Comparison of ENCODE assay signal across 18 cellular contexts in the genomic region with DNA sequence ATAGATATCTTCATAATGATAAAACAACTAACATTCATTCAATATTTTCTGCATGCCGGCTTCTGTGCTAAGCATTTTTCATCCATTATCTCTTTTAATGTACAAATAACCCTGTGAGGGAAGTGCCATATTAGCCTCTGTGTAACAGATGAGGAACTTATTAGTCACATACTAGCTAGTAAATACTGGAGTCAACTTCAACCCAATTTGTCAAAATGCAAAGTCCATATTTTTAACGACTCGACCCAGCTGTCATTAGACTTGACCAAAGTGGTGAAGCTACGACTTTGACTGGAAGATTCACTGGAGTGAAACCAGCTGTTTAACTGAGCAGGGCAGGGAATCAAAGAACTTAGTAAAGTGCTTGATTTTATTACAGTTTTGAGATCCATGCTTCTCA. TPM values are rescaled to one million over a fixed set of nuclear protein-coding genes. Genes with fewer than 3 reads are reported as not detected.
DNase-seq lines count a peak whose midpoint lies in the region; ATAC-seq, FAIRE-seq and TF ChIP-seq lines count a peak whose summit lies in the region.
"Had no signal": no experiment of that assay in that cellular context is flagged by ENCODE, and none has a peak within 500 bp of the region (broad histone marks: within the 10 kb centered on the region; RNA-seq: fewer than 3 reads in every experiment).

No MANE protein-coding gene starts in this region.

- BruUV-seq in HepG2 (replicated peaks; lab: Mats Ljungman, UMichigan): no TSS peak

- H2AFZ ChIP-seq in HepG2 (ENCODE audit: low read length): no peak overlapping the region

- no peaks in the 10 kb centered on the region for H4K20me1 ChIP-seq in HepG2 (ENCODE audit: insufficient read depth, low read length)

- ATAC-seq in HepG2: no peak

- H3K27ac ChIP-seq in liver (ENCODE audit: low read depth in 1 of 2, low read length in 2 of 2) (no peak overlapping the region), HepG2 (ENCODE audit: extremely low read length, insufficient read depth, low read length) (no peak overlapping the region)

- TF ChIP-seq CTCF in liver (IDR thresholded peaks at IDR 0.05; ENCODE audit: low read depth, low read length, missing input control) (no peak), HepG2 (CRISPR knock-in tag; IDR thresholded peaks at IDR 0.05) (no peak), foreskin fibroblast (IDR thresholded peaks at IDR 0.05; ENCODE audit: low read depth, low read length) (no peak)

- 38% methylated on average over 4 of the region's 4 CpGs for WGBS in liver
- WGBS in HepG2 (ENCODE audit: low lambda C conversion rate): 10% methylated on average over 4 of the region's 4 CpGs

- TF ChIP-seq EP300 in HepG2 (IDR thresholded peaks at IDR 0.05; ENCODE audit: low read depth in 2 of 2, low read length in 2 of 2) (no peak), HepG2 (CRISPR knock-in tag; IDR thresholded peaks at IDR 0.05; ENCODE audit: borderline replicate concordance) (no peak)

- no peaks in the 10 kb centered on the region for H3K9me3 ChIP-seq in liver (ENCODE audit: control insufficient read depth in 4 of 4, low read length in 3 of 4)
- no peaks in the 10 kb centered on the region for H3K9me3 ChIP-seq in HepG2 (ENCODE audit: low read length)

- H3K79me2 ChIP-seq in HepG2 (ENCODE audit: insufficient read depth, low read length): no peaks in the 10 kb centered on the region

- TF ChIP-seq POLR2A in HepG2 (IDR thresholded peaks at IDR 0.05; ENCODE audit: insufficient read depth in 1 of 2, low read depth in 2 of 2, low read length in 2 of 2): no peak

- H3K36me3 ChIP-seq in liver (ENCODE audit: control insufficient read depth in 4 of 4, insufficient read depth in 3 of 4, low read depth in 1 of 4, low read length in 3 of 4) (no peaks in the 10 kb centered on the region), HepG2 (replicated peaks in 1 of 2; ENCODE audit: control insufficient read depth in 1 of 2, insufficient read depth in 2 of 2, low read length in 2 of 2) (no peaks in the 10 kb centered on the region)

- no peak overlapping the region for H3K4me2 ChIP-seq in HepG2 (ENCODE audit: low read depth, low read length)

- in situ Hi-C loops in HepG2 (cut with HindIII; ENCODE audit: extremely low pct_ligation_motif_present, low pct_unique_long_range_greater_than_20kb): no loop called here

- H3K9ac ChIP-seq in liver (ENCODE audit: low read depth in 1 of 2, low read length in 2 of 2): no peak overlapping the region
- H3K9ac ChIP-seq in HepG2 (ENCODE audit: insufficient read depth, low read depth, low read length): no peak overlapping the region

- H3K27me3 ChIP-seq in liver (ENCODE audit: control insufficient read depth in 4 of 4, insufficient read depth in 4 of 4, low read length in 3 of 4) (no peaks in the 10 kb centered on the region), HepG2 (ENCODE audit: control insufficient read depth in 1 of 2, insufficient read depth in 2 of 2, low read length in 2 of 2) (peaks cover 2 to 56% of the 10 kb centered on the region in 2 experiments)

- FAIRE-seq in HepG2 (lab: Jason Lieb, UNC): no peak
- FAIRE-seq: K562 had no signal

- H3K4me1 ChIP-seq in liver (ENCODE audit: control insufficient read depth in 4 of 4, insufficient read depth in 4 of 4, low read length in 3 of 4) (no peaks in the 10 kb centered on the region), HepG2 (ENCODE audit: insufficient read depth, low read length) (no peaks in the 10 kb centered on the region)

- CTCF ChIA-PET in HepG2 (lab: Yijun Ruan, JAX; ENCODE audit: low intra/inter-chr PET ratio, low total read pairs): no interaction called here

- DNase-seq in HepG2 (ENCODE audit: low spot score) (no peak), M059J (ENCODE audit: low read depth) (peak; percentile 15), foreskin fibroblast (peak; percentile 18 to 41), NK-92 (lab: John Stamatoyannopoulos, UW; ENCODE audit: unreplicated experiment) (no peak), HUDEP-2 (lab: John Stamatoyannopoulos, UW; ENCODE audit: unreplicated experiment in 76 of 76) (no peak), iPS-NIHi7 (ENCODE audit: extremely low spot score) (no peak), anterior cingulate cortex (lab: John Stamatoyannopoulos, UW) (no peak)
- DNase-seq: 8988T, DMS53, NCI-H1092, NCI-H1694, SIG-M5 had no signal

- TF ChIP-seq RAD21 in liver (IDR thresholded peaks at IDR 0.05) (no peak), HepG2 (CRISPR knock-in tag; IDR thresholded peaks at IDR 0.05) (no peak)

- intact Hi-C loops in HepG2 (cut with micrococcal nuclease; ENCODE audit: unreplicated experiment): no loop called here

- H3K4me3 ChIP-seq in liver (ENCODE audit: low read depth in 1 of 3, low read length in 3 of 3) (no peak overlapping the region), HepG2 (replicated peaks in 1 of 3; ENCODE audit: insufficient read depth in 1 of 3, low read depth in 2 of 3, low read length in 3 of 3) (no peak overlapping the region), foreskin fibroblast (ENCODE audit: low read depth in 1 of 2, low read length in 2 of 2) (no peak overlapping the region)
- H3K4me3 ChIP-seq: K562 had no signal

- POLR2A ChIA-PET in HepG2 (lab: Yijun Ruan, JAX): no interaction called here

RNA-seq across cellular contexts. Expression of a gene that starts 41.6 kb away (rescaled TPM):
- total RNA-seq in liver (1 to 10 TPM; 2.8 to 3.3 TPM), HepG2 (2016; rRNA removed; fragmentation: Illumina TruSeq; extraction: Trizol) (0.02 TPM in 1 of 2 replicates, not detected in the other)
- polyA plus RNA-seq in liver (1 to 10 TPM in 1 of 2 donors, under 1 TPM in 1; 0.28 to 2.1 TPM), HepG2 (2011; rRNA removed) (not detected in 2 replicates)
- total RNA-seq in HepG2 (2016; cell fraction: cytosol; rRNA removed; fragmentation: Illumina TruSeq; extraction: Trizol; ENCODE audit: low read depth): not detected in 2 replicates
- 0.04 TPM in 1 of 2 replicates, not detected in the other for total RNA-seq in HepG2 (2016; cell fraction: insoluble cytoplasmic fraction; rRNA removed; fragmentation: Illumina TruSeq; extraction: Trizol)
- not detected in 2 replicates for total RNA-seq in HepG2 (2016; cell fraction: membrane; rRNA removed; fragmentation: Illumina TruSeq; extraction: Trizol)
- total RNA-seq in HepG2 (2016; cell fraction: nucleus; rRNA removed; fragmentation: Illumina TruSeq; extraction: Trizol): not detected in 2 replicates
- 0.03 TPM in 1 of 2 replicates, not detected in the other for polyA plus RNA-seq in HepG2 (2011; cell fraction: cytosol; rRNA removed)
- polyA plus RNA-seq in HepG2 (2011; cell fraction: nucleus; rRNA removed): 0.33 and 0.39 TPM in 2 replicates
- not detected in 2 replicates for polyA plus RNA-seq in HepG2 (2012)
- polyA plus RNA-seq in HepG2 (2016; cell fraction: cytosol; fragmentation: Illumina TruSeq; extraction: Trizol; ENCODE audit: low read depth): not detected in 2 replicates
- polyA plus RNA-seq in HepG2 (2016; cell fraction: insoluble cytoplasmic fraction; fragmentation: Illumina TruSeq; extraction: Trizol; ENCODE audit: low read depth): not detected in 2 replicates
- polyA plus RNA-seq in HepG2 (2016; cell fraction: membrane; fragmentation: Illumina TruSeq; extraction: Trizol; ENCODE audit: low read depth): not detected in 2 replicates
- not detected in 2 replicates for polyA plus RNA-seq in HepG2 (2016; cell fraction: nucleus; fragmentation: Illumina TruSeq; extraction: Trizol; ENCODE audit: insufficient read depth, low read depth)
- polyA minus RNA-seq in HepG2 (2011; rRNA and poly(A)+ RNA removed; ENCODE audit: low replicate concordance): 0.02 TPM in 1 of 2 replicates, not detected in the other
- polyA minus RNA-seq in HepG2 (2011; cell fraction: cytosol; rRNA and poly(A)+ RNA removed): not detected in 2 replicates
- not detected in 2 replicates for polyA minus RNA-seq in HepG2 (2011; cell fraction: nucleus; rRNA and poly(A)+ RNA removed)
- 0.20 TPM in 1 of 2 replicates, not detected in the other for total RNA-seq in M059J (2014; rRNA removed; shearing (Covaris generic))
- total RNA-seq: G401, H7, HT-29, RPMI7951 had no signal

RNA-seq across cellular contexts. Expression of a gene that starts 54.9 kb away (rescaled TPM):
- total RNA-seq in liver (10 to 100 TPM; 29.4 to 44.5 TPM), HepG2 (2016; rRNA removed; fragmentation: Illumina TruSeq; extraction: Trizol) (10.9 and 19.2 TPM in 2 replicates)
- polyA plus RNA-seq in liver (10 to 100 TPM; 16.9 to 17.6 TPM), HepG2 (2011; rRNA removed) (2.5 and 3.2 TPM in 2 replicates)
- total RNA-seq in HepG2 (2016; cell fraction: cytosol; rRNA removed; fragmentation: Illumina TruSeq; extraction: Trizol; ENCODE audit: low read depth): 1.1 and 1.5 TPM in 2 replicates
- total RNA-seq in HepG2 (2016; cell fraction: insoluble cytoplasmic fraction; rRNA removed; fragmentation: Illumina TruSeq; extraction: Trizol): 10.7 and 16.9 TPM in 2 replicates
- total RNA-seq in HepG2 (2016; cell fraction: membrane; rRNA removed; fragmentation: Illumina TruSeq; extraction: Trizol): 7.0 and 7.7 TPM in 2 replicates
- total RNA-seq in HepG2 (2016; cell fraction: nucleus; rRNA removed; fragmentation: Illumina TruSeq; extraction: Trizol): 7.4 and 8.7 TPM in 2 replicates
- polyA plus RNA-seq in HepG2 (2011; cell fraction: cytosol; rRNA removed): 1.7 and 3.2 TPM in 2 replicates
- polyA plus RNA-seq in HepG2 (2011; cell fraction: nucleus; rRNA removed): 1.7 and 2.8 TPM in 2 replicates
- polyA plus RNA-seq in HepG2 (2012): 4.4 and 5.3 TPM in 2 replicates
- polyA plus RNA-seq in HepG2 (2016; cell fraction: cytosol; fragmentation: Illumina TruSeq; extraction: Trizol; ENCODE audit: low read depth): 0.57 TPM in 2 replicates
- polyA plus RNA-seq in HepG2 (2016; cell fraction: insoluble cytoplasmic fraction; fragmentation: Illumina TruSeq; extraction: Trizol; ENCODE audit: low read depth): 12.1 and 15.2 TPM in 2 replicates
- 2.5 and 2.9 TPM in 2 replicates for polyA plus RNA-seq in HepG2 (2016; cell fraction: membrane; fragmentation: Illumina TruSeq; extraction: Trizol; ENCODE audit: low read depth)
- 9.0 and 9.5 TPM in 2 replicates for polyA plus RNA-seq in HepG2 (2016; cell fraction: nucleus; fragmentation: Illumina TruSeq; extraction: Trizol; ENCODE audit: insufficient read depth, low read depth)
- 3.0 and 6.0 TPM in 2 replicates for polyA minus RNA-seq in HepG2 (2011; rRNA and poly(A)+ RNA removed; ENCODE audit: low replicate concordance)
- polyA minus RNA-seq in HepG2 (2011; cell fraction: cytosol; rRNA and poly(A)+ RNA removed): 5.5 and 9.3 TPM in 2 replicates
- polyA minus RNA-seq in HepG2 (2011; cell fraction: nucleus; rRNA and poly(A)+ RNA removed): 3.1 and 6.0 TPM in 2 replicates
- total RNA-seq in M059J (2014; rRNA removed; shearing (Covaris generic)): 109 and 174 TPM in 2 replicates

RNA-seq across cellular contexts. Expression of a gene that starts 54.9 kb away (rescaled TPM):
- total RNA-seq in liver: 10 to 100 TPM; 39.3 to 74.0 TPM
- 10 to 100 TPM; 34.8 to 58.6 TPM for polyA plus RNA-seq in liver
- total RNA-seq in HepG2 (2016; rRNA removed; fragmentation: Illumina TruSeq; extraction: Trizol): 10.6 and 12.5 TPM in 2 replicates
- 2.5 and 3.5 TPM in 2 replicates for total RNA-seq in HepG2 (2016; cell fraction: cytosol; rRNA removed; fragmentation: Illumina TruSeq; extraction: Trizol; ENCODE audit: low read depth)
- 9.8 and 12.9 TPM in 2 replicates for total RNA-seq in HepG2 (2016; cell fraction: insoluble cytoplasmic fraction; rRNA removed; fragmentation: Illumina TruSeq; extraction: Trizol)
- 3.6 and 4.5 TPM in 2 replicates for total RNA-seq in HepG2 (2016; cell fraction: membrane; rRNA removed; fragmentation: Illumina TruSeq; extraction: Trizol)
- total RNA-seq in HepG2 (2016; cell fraction: nucleus; rRNA removed; fragmentation: Illumina TruSeq; extraction: Trizol): 6.9 and 7.6 TPM in 2 replicates
- polyA plus RNA-seq in HepG2 (2011; rRNA removed): 6.5 and 7.0 TPM in 2 replicates
- 2.3 and 5.1 TPM in 2 replicates for polyA plus RNA-seq in HepG2 (2011; cell fraction: cytosol; rRNA removed)
- polyA plus RNA-seq in HepG2 (2011; cell fraction: nucleus; rRNA removed): 4.4 and 8.2 TPM in 2 replicates
- 2.5 and 4.0 TPM in 2 replicates for polyA plus RNA-seq in HepG2 (2012)
- 0.59 and 0.62 TPM in 2 replicates for polyA plus RNA-seq in HepG2 (2016; cell fraction: cytosol; fragmentation: Illumina TruSeq; extraction: Trizol; ENCODE audit: low read depth)
- polyA plus RNA-seq in HepG2 (2016; cell fraction: insoluble cytoplasmic fraction; fragmentation: Illumina TruSeq; extraction: Trizol; ENCODE audit: low read depth): 11.1 TPM in 2 replicates
- 1.4 and 1.9 TPM in 2 replicates for polyA plus RNA-seq in HepG2 (2016; cell fraction: membrane; fragmentation: Illumina TruSeq; extraction: Trizol; ENCODE audit: low read depth)
- 11.1 and 11.3 TPM in 2 replicates for polyA plus RNA-seq in HepG2 (2016; cell fraction: nucleus; fragmentation: Illumina TruSeq; extraction: Trizol; ENCODE audit: insufficient read depth, low read depth)
- 2.0 and 5.7 TPM in 2 replicates for polyA minus RNA-seq in HepG2 (2011; rRNA and poly(A)+ RNA removed; ENCODE audit: low replicate concordance)
- 2.5 and 3.1 TPM in 2 replicates for polyA minus RNA-seq in HepG2 (2011; cell fraction: cytosol; rRNA and poly(A)+ RNA removed)
- polyA minus RNA-seq in HepG2 (2011; cell fraction: nucleus; rRNA and poly(A)+ RNA removed): 4.0 and 7.0 TPM in 2 replicates
- 143 and 192 TPM in 2 replicates for total RNA-seq in M059J (2014; rRNA removed; shearing (Covaris generic))

Comparison
In these comparisons a context has a peak if more than half of its experiments do, and no peak if none do; other contexts are left out.
1. DNase-seq: peak in M059J (single experiment) and foreskin fibroblast (2 of 2); none in HepG2 (single experiment), NK-92 (single experiment), HUDEP-2 (0 of 76), iPS-NIHi7 (single experiment) and anterior cingulate cortex (0 of 58).